ENCODE assay signal across 29 cellular contexts in the genomic region with DNA sequence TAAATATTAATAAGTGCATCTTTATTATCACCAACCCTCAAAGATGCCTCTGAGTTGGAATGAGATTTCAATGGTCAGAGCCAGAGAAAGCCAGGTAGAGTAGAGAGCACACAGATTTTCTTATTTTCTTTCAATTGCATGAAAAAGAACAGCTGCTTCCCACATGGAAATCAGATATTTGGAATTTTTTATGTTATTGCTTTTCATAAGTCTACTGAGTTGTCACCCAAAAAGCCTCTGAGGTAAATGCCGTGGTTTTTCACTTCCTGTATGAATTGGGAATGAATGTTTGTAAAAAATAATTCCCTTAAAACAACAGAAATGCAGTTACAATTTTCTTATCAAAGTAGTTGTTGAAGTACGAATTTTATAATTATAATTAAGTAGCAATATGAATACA.
DNase-seq lines count a peak whose midpoint lies in the region; ATAC-seq, FAIRE-seq and TF ChIP-seq lines count a peak whose summit lies in the region.
"Had no signal": no experiment of that assay in that cellular context is flagged by ENCODE, and none has a peak within 500 bp of the region (broad histone marks: within the 10 kb centered on the region; RNA-seq: fewer than 3 reads in every experiment).

No MANE protein-coding gene starts in this region.

- TF ChIP-seq CTCF in BJ (IDR thresholded peaks at IDR 0.05; ENCODE audit: insufficient read depth, low read depth, low read length) (no peak), bronchial epithelial cell (IDR thresholded peaks at IDR 0.05; ENCODE audit: insufficient read depth, low read length, severe bottlenecking) (no peak), keratinocyte (optimal IDR thresholded peaks at IDR 0.05 in 1 of 3, IDR thresholded peaks at IDR 0.05 in 1 of 3, conservative IDR thresholded peaks at IDR 0.05 in 1 of 3; ENCODE audit: extremely low read depth in 1 of 3, insufficient read depth in 2 of 3, low read length in 3 of 3) (no peak), spleen (IDR thresholded peaks at IDR 0.05 in 8 of 11, conservative IDR thresholded peaks at IDR 0.05 in 3 of 11) (no peak)

- H3K27me3 ChIP-seq in BJ (ENCODE audit: control insufficient read depth, insufficient read depth, low read length), result no peaks in the 10 kb centered on the region
- no peaks in the 10 kb centered on the region for H3K27me3 ChIP-seq in bronchial epithelial cell (ENCODE audit: control insufficient read depth, insufficient read depth, low read length)
- no peaks in the 10 kb centered on the region for H3K27me3 ChIP-seq in keratinocyte (ENCODE audit: control insufficient read depth, extremely low read depth, insufficient read depth, low read length)
- no peaks in the 10 kb centered on the region for H3K27me3 ChIP-seq in spleen (replicated peaks in 1 of 7)
- H3K27me3 ChIP-seq: gastrocnemius medialis, pancreas, right atrium auricular region, suprapubic skin, uterus had no signal

- no peak overlapping the region for H3K9ac ChIP-seq in keratinocyte (ENCODE audit: control insufficient read depth, extremely low read depth, insufficient read depth, low read length)

- H3K9me3 ChIP-seq in keratinocyte (ENCODE audit: control insufficient read depth, low read depth, low read length), result no peaks in the 10 kb centered on the region
- no peaks in the 10 kb centered on the region for H3K9me3 ChIP-seq in spleen
- H3K9me3 ChIP-seq: gastrocnemius medialis, left ventricle myocardium inferior, pancreas, right atrium auricular region, suprapubic skin, uterus had no signal

- no peaks in the 10 kb centered on the region for H3K79me2 ChIP-seq in keratinocyte (ENCODE audit: control insufficient read depth, insufficient read depth, low read length)

- H3K4me3 ChIP-seq in BJ (ENCODE audit: low read depth, low read length) (no peak overlapping the region), bronchial epithelial cell (ENCODE audit: low read depth, low read length) (no peak overlapping the region), keratinocyte (ENCODE audit: control insufficient read depth in 2 of 3, extremely low read depth in 1 of 3, insufficient read depth in 2 of 3, low read depth in 1 of 3, low read length in 3 of 3) (peak overlapping the region in 1 of 3 experiments; percentile 48), spleen (no peak overlapping the region)
- H3K4me3 ChIP-seq: gastrocnemius medialis, left ventricle myocardium inferior, pancreas, right atrium auricular region, suprapubic skin, uterus had no signal

- POLR2A ChIA-PET in BJ (lab: Charles Lee), result no interaction called here

- 14 to 39% (median 20%) methylated on average over 2 of the region's 2 CpGs for WGBS in spleen, 5 donors

- no peak for TF ChIP-seq POLR2A in spleen (IDR thresholded peaks at IDR 0.05)

- no peak for ATAC-seq in Right ventricle myocardium superior (ENCODE audit: poor library complexity)
- ATAC-seq: gastrocnemius medialis; natural killer cell; pancreas; stimulated activated naive B cell treated with anti-CD40 and anti-IgM and Interleukin-4, amounts not matched to agents 10 μg/mL and 1 μg/mL and 100 μg/mL, for 72 hours; WTC11 had no signal

- CTCF ChIA-PET in BJ (lab: Yijun Ruan, JAX), result interaction anchor here (0.5 to 0.8 kb wide), 2 partner anchors 14 to 407 kb away, joined by 3 read pairs; no protein-coding TSS in a partner anchor

- FAIRE-seq in bronchial epithelial cell (lab: Jason Lieb, UNC), result no peak
- no peak for FAIRE-seq in keratinocyte (lab: Jason Lieb, UNC)

- H3K9me1 ChIP-seq in keratinocyte (ENCODE audit: control insufficient read depth, extremely low read depth, insufficient read depth, low read length), result no peaks in the 10 kb centered on the region

- H3K36me3 ChIP-seq in BJ (ENCODE audit: control insufficient read depth, insufficient read depth, low read length) (no peaks in the 10 kb centered on the region), bronchial epithelial cell (ENCODE audit: control insufficient read depth, insufficient read depth, low read length) (no peaks in the 10 kb centered on the region), keratinocyte (ENCODE audit: control insufficient read depth in 2 of 2, extremely low read depth in 1 of 2, insufficient read depth in 2 of 2, low read length in 2 of 2) (no peaks in the 10 kb centered on the region), spleen (no peaks in the 10 kb centered on the region)
- H3K36me3 ChIP-seq: gastrocnemius medialis, left ventricle myocardium inferior, pancreas, right atrium auricular region, suprapubic skin, uterus had no signal

- DNase-seq in BJ (ENCODE audit: low read depth), result peak; percentile 51
- peak; percentile 10 for DNase-seq in HT1080 (ENCODE audit: low read depth)
- peak; percentile 9 for DNase-seq in bronchial epithelial cell (ENCODE audit: low read depth)
- no peak for DNase-seq in keratinocyte (ENCODE audit: low read depth, low spot score)
- no peak for DNase-seq in activated CD4-positive, CD25-positive, alpha-beta regulatory T cell treated with anti-CD3 and anti-CD28 coated beads, Interleukin-2, amount 50 U/mL, for 72 hours
- no peak for DNase-seq in Right ventricle myocardium superior
- DNase-seq in NCI-H2171 (lab: John Stamatoyannopoulos, UW), result no peak
- no peak for DNase-seq in spleen
- DNase-seq: activated naive CD4-positive, alpha-beta T cell treated with anti-CD3 and anti-CD28 coated beads, Interleukin-2, amount 50 U/mL, for 16 hours; anterior cingulate cortex; CD4-positive, CD25-positive, alpha-beta regulatory T cell; cerebellar nuclear complex; gastrocnemius medialis; hypothalamus; left ventricle myocardium inferior; midbrain; natural killer cell; NCI-H1694; NCI-H2171 treated with DMSO at 0.1 percent for 48 hours; NCI-H524 treated with DMSO at 0.1 percent for 48 hours; pancreas; stimulated activated CD4-positive, alpha-beta T cell treated with anti-CD3 and anti-CD28 coated beads, Interleukin-12 subunit alpha, Interleukin-12 subunit beta, amount 100 ng/mL, for 4 hours; stimulated activated CD4-positive, alpha-beta T cell treated with anti-CD3 and anti-CD28 coated beads, Interleukin-4, amount 100 ng/mL, for 24 hours; stimulated activated naive B cell treated with anti-CD40 and anti-IgM and Interleukin-4, amounts not matched to agents 10 μg/mL and 1 μg/mL and 100 μg/mL, for 72 hours; uterus had no signal

- H3K27ac ChIP-seq in keratinocyte (ENCODE audit: control insufficient read depth, insufficient read depth, low read length) (peak overlapping the region; percentile 25), spleen (no peak overlapping the region)
- H3K27ac ChIP-seq: epithelial cell of prostate, gastrocnemius medialis, left ventricle myocardium inferior, pancreas, right atrium auricular region, suprapubic skin, uterus had no signal

- dilution Hi-C loops in keratinocyte (cut with MboI; ENCODE audit: extremely low pct_ligation_motif_present, low sequenced_read_pairs), result no loop called here

- H3K4me2 ChIP-seq in keratinocyte (ENCODE audit: control insufficient read depth, extremely low read depth, insufficient read depth, low read depth, low read length), result peak overlapping the region; percentile 54

- no peaks in the 10 kb centered on the region for H4K20me1 ChIP-seq in keratinocyte (ENCODE audit: control insufficient read depth, extremely low read depth, insufficient read depth, low read length)

- H3K4me1 ChIP-seq in keratinocyte (ENCODE audit: control insufficient read depth, extremely low read depth, insufficient read depth, low read length), result peaks cover 7% of the 10 kb centered on the region
- peaks cover 0 to 13% (median 0%) of the 10 kb centered on the region in 6 donors for H3K4me1 ChIP-seq in spleen
- H3K4me1 ChIP-seq: gastrocnemius medialis, pancreas, uterus had no signal

- intact Hi-C loops in Right ventricle myocardium superior (cut with DNase I), result no loop called here
- intact Hi-C loops in spleen (cut with DNase I; ENCODE audit: low total_unique reads), result no loop called here

- peak overlapping the region; percentile 8 for H2AFZ ChIP-seq in keratinocyte (ENCODE audit: control insufficient read depth, low read length)

Comparison
In these comparisons a context has a peak if more than half of its experiments do, and no peak if none do; other contexts are left out.
1. DNase-seq: peak in BJ (single experiment), HT1080 (single experiment) and bronchial epithelial cell (single experiment); none in keratinocyte (single experiment), activated CD4-positive, CD25-positive, alpha-beta regulatory T cell treated with anti-CD3 and anti-CD28 coated beads, Interleukin-2, amount 50 U/mL, for 72 hours (single experiment), Right ventricle myocardium superior (single experiment), NCI-H2171 (single experiment) and spleen (single experiment).